8 cellular contexts compared by ENCODE assay signal in genomic region chr16:495127-495748, GRCh38. TPM values are rescaled to one million over a fixed set of nuclear protein-coding genes. Genes with fewer than 3 reads are reported as not detected.
DNase-seq lines count a peak whose midpoint lies in the region; TF ChIP-seq lines count a peak whose summit lies in the region.

No MANE protein-coding gene starts in this region.

- no peaks in the 10 kb centered on the region for H3K27me3 ChIP-seq in stomach

- TF ChIP-seq CTCF in stomach (IDR thresholded peaks at IDR 0.05), result peak in 1 of 7 experiments; percentile 13

- H3K4me3 ChIP-seq in stomach, result no peak overlapping the region

- intact Hi-C loops in stomach (cut with DNase I; ENCODE audit: low total_unique reads), result no loop called here

- H3K36me3 ChIP-seq in stomach, result peaks cover 8 to 61% (median 51%) of the 10 kb centered on the region in 4 donors

- no peak for TF ChIP-seq POLR2A in stomach (IDR thresholded peaks at IDR 0.05)

- no peaks in the 10 kb centered on the region for H3K9me3 ChIP-seq in stomach

- H3K4me1 ChIP-seq in stomach, result no peaks in the 10 kb centered on the region

- DNase-seq in AML-193 (lab: John Stamatoyannopoulos, UW) (peak; percentile 22 to 55), ELF-1 (ENCODE audit: low read depth, low spot score) (peak; percentile 74), NCI-H460 (ENCODE audit: extremely low read depth, low read depth) (peak; percentile 22), cerebellar cortex (ENCODE audit: low spot score) (peak; percentile 68), myocyte (ENCODE audit: low read depth) (peak; percentile 37), stomach (no peak), NK-92 (lab: John Stamatoyannopoulos, UW; ENCODE audit: unreplicated experiment) (no peak), NCI-H2029 (lab: John Stamatoyannopoulos, UW) (no peak)

- no peak overlapping the region for H3K27ac ChIP-seq in stomach

- WGBS in stomach, 5 donors, result 73 to 82% (median 76%) methylated on average over 11 of the region's 11 CpGs

- TF ChIP-seq EP300 in stomach (IDR thresholded peaks at IDR 0.05), result no peak

RNA-seq across cellular contexts. Expression of gene CAPN15, which starts 32.3 kb away (rescaled TPM):
- total RNA-seq in NCI-H460 (2014; rRNA removed; shearing (Covaris generic)), result 32.4 and 41.4 TPM in 2 replicates
- 116 and 128 TPM in 2 replicates for polyA plus RNA-seq in NCI-H460 (2014; cell fraction: nucleus; rRNA removed)
- total RNA-seq in myocyte (81.8 and 141 TPM in 2 replicates), stomach (100 to 1,000 TPM in 1 of 5 donors, 10 to 100 TPM in 4; 25.2 to 235 (median 83.5) TPM)
- 22.2 TPM for polyA plus RNA-seq in myocyte (2012)
- 10 to 100 TPM; 29.3 to 33.2 (median 29.6) TPM for polyA plus RNA-seq in stomach

Comparison
In these comparisons a context has a peak if more than half of its experiments do, and no peak if none do; other contexts are left out.
1. DNase-seq: peak in AML-193 (2 of 2), ELF-1 (single experiment), NCI-H460 (single experiment), cerebellar cortex (single experiment) and myocyte (single experiment); none in stomach (single experiment), NK-92 (single experiment) and NCI-H2029 (single experiment).